8 cellular contexts compared by ENCODE assay signal in the genomic region with DNA sequence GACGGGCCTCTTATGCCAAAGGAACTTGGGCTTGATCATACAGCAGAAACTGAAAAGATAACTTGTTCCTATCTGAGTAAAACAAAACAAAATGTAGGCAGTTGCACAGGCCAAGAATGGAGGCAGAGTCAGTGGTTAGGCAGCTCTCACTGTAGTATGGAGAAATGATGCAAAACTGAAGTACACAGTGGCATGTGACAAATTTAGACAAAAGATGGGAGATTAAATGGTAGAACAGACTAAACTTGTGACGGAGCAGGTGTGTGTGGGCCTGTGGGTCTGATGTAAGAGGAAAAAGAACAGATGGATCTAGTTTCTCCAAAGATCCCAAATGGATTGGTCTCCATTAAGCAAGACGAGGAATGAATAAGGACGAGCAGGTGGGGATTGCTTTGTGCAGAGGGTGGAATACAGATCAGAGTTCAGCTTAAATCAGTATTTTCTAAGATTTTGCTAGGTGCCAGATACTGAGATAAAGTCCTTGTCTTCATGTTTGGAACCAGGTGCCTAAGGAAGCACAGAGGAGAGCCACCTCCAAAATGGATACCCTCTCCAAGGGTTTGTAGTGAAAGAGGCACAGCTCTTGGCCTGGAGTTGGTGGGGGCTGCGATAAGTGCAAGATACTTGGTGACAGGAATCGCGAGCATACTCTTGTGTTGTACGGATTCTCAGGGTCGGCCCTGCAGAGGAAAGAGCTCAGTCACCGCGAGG. TPM values are rescaled to one million over a fixed set of nuclear protein-coding genes. Genes with fewer than 3 reads are reported as not detected.
A peak's percentile ranks its signal among the peaks of the same experiment; 100 is the strongest.
DNase-seq lines count a peak whose midpoint lies in the region; ATAC-seq and TF ChIP-seq lines count a peak whose summit lies in the region.

No MANE protein-coding gene starts in this region.

- H3K27ac Mint-ChIP-seq in effector memory CD8-positive, alpha-beta T cell, result peak overlapping the region; percentile 95 to 98

- H3K4me3 ChIP-seq in GM08714 (ENCODE audit: low read length), result peak overlapping the region; percentile 76; the same call in 1 of the 2 replicates
- H3K4me3 ChIP-seq in GM23248, result peak overlapping the region; percentile 98
- peak overlapping the region; percentile 94 for H3K4me3 ChIP-seq in OCI-LY1 (ENCODE audit: low read depth, low read length, poor library complexity, severe bottlenecking)
- H3K4me3 ChIP-seq in osteoblast (ENCODE audit: insufficient read depth, low read length), result peak overlapping the region; percentile 97

- no peaks in the 10 kb centered on the region for H3K9me3 Mint-ChIP-seq in effector memory CD8-positive, alpha-beta T cell

- H3K4me3 Mint-ChIP-seq in effector memory CD8-positive, alpha-beta T cell, result peak overlapping the region; percentile 98 to 100

- no peak for DNase-seq in GM23248
- DNase-seq in effector memory CD8-positive, alpha-beta T cell, result no peak
- DNase-seq in osteoblast (ENCODE audit: insufficient read length, low spot score, missing footprints), result no peak
- DNase-seq in NCI-H82 treated with DMSO at 0.1 percent for 48 hours (lab: John Stamatoyannopoulos, UW; ENCODE audit: unreplicated experiment), result no peak
- DNase-seq in kidney glomerular epithelial cell (lab: John Stamatoyannopoulos, UW), result no peak

- no peaks in the 10 kb centered on the region for H3K27me3 Mint-ChIP-seq in effector memory CD8-positive, alpha-beta T cell

- WGBS in GM23248 (ENCODE audit: low coverage in 1 of 2, low lambda C conversion rate in 2 of 2, missing lambda C conversion rate in 2 of 2), 2 experiments, result 27 to 29% methylated on average over 11 of the region's 11 CpGs

- H2AFZ ChIP-seq in GM23248, result peak overlapping the region; percentile 93
- no peak overlapping the region; the same call in 1 of the 2 replicates for H2AFZ ChIP-seq in OCI-LY1 (ENCODE audit: low read length)
- H2AFZ ChIP-seq in osteoblast (ENCODE audit: low read length), result peak overlapping the region; percentile 97

- H3K9ac ChIP-seq in GM23248, result peak overlapping the region; percentile 91
- H3K9ac ChIP-seq in OCI-LY1 (ENCODE audit: low read length), result peak overlapping the region; percentile 79

- H3K36me3 ChIP-seq in GM23248 (ENCODE audit: low read depth) (no peaks in the 10 kb centered on the region), OCI-LY1 (ENCODE audit: insufficient read depth, low read length) (peaks cover 8% of the 10 kb centered on the region), osteoblast (ENCODE audit: insufficient read depth, low read length) (peaks cover under 1% of the 10 kb centered on the region)

- H3K4me1 Mint-ChIP-seq in effector memory CD8-positive, alpha-beta T cell (ENCODE audit: low read depth in 2 of 2), result peaks cover 26 to 41% of the 10 kb centered on the region in 2 donors

- H3K4me1 ChIP-seq in GM23248 (ENCODE audit: insufficient read depth) (peaks cover 27% of the 10 kb centered on the region), OCI-LY1 (ENCODE audit: insufficient read depth, low read length, severe bottlenecking) (peaks cover 39% of the 10 kb centered on the region), osteoblast (ENCODE audit: insufficient read depth, low read length) (peaks cover 10% of the 10 kb centered on the region)

- in situ Hi-C loops in GM23248 (cut with MboI), result no loop called here

- H3K4me2 ChIP-seq in GM23248 (ENCODE audit: unreplicated experiment) (peak overlapping the region; percentile 52), OCI-LY1 (ENCODE audit: low read length) (peak overlapping the region; percentile 77), osteoblast (ENCODE audit: insufficient read depth, low read length) (peak overlapping the region; percentile 85)

- TF ChIP-seq CTCF in OCI-LY1 (IDR thresholded peaks at IDR 0.05; ENCODE audit: low read length) (no peak), osteoblast (IDR thresholded peaks at IDR 0.05; ENCODE audit: extremely low read depth, low read depth, low read length) (no peak)

- H3F3A ChIP-seq in GM23248 (ENCODE audit: insufficient read depth) (peaks cover 14% of the 10 kb centered on the region), OCI-LY1 (ENCODE audit: insufficient read depth, low read length) (no peaks in the 10 kb centered on the region)

- H3K27ac ChIP-seq in GM23248 (no peak overlapping the region), OCI-LY1 (ENCODE audit: low read depth, low read length, poor library complexity, severe bottlenecking) (peak overlapping the region; percentile 67), osteoblast (ENCODE audit: low read depth, low read length) (peak overlapping the region; percentile 67)

- H3K9me3 ChIP-seq in GM23248 (ENCODE audit: low read depth) (no peaks in the 10 kb centered on the region), OCI-LY1 (ENCODE audit: low read length) (no peaks in the 10 kb centered on the region), osteoblast (ENCODE audit: low read depth, low read length) (no peaks in the 10 kb centered on the region)

- H4K20me1 ChIP-seq in GM23248 (ENCODE audit: insufficient read depth), result no peaks in the 10 kb centered on the region; the same call in 1 of the 2 replicates
- no peaks in the 10 kb centered on the region for H4K20me1 ChIP-seq in OCI-LY1 (ENCODE audit: insufficient read depth, low read length)
- H4K20me1 ChIP-seq in osteoblast (ENCODE audit: insufficient read depth, low read length), result no peaks in the 10 kb centered on the region

- H3K9me2 ChIP-seq in GM23248 (ENCODE audit: insufficient read depth), result no peaks in the 10 kb centered on the region
- H3K9me2 ChIP-seq in OCI-LY1 (ENCODE audit: low read depth, low read length), result no peaks in the 10 kb centered on the region

- H3K27me3 ChIP-seq in GM23248 (replicated peaks; ENCODE audit: insufficient read depth) (no peaks in the 10 kb centered on the region), OCI-LY1 (ENCODE audit: insufficient read depth, low read length) (no peaks in the 10 kb centered on the region), osteoblast (ENCODE audit: insufficient read depth, low read length) (no peaks in the 10 kb centered on the region)

- H3K79me2 ChIP-seq in GM23248 (ENCODE audit: insufficient read depth), result peaks cover 39% of the 10 kb centered on the region
- peaks cover 40% of the 10 kb centered on the region for H3K79me2 ChIP-seq in OCI-LY1 (ENCODE audit: insufficient read depth, low read length)
- peaks cover 43% of the 10 kb centered on the region for H3K79me2 ChIP-seq in osteoblast (ENCODE audit: insufficient read depth, low read length)

- H3K36me3 Mint-ChIP-seq in effector memory CD8-positive, alpha-beta T cell (ENCODE audit: insufficient read depth), result peaks cover 26% of the 10 kb centered on the region

- peak; percentile 18 for ATAC-seq in effector memory CD8-positive, alpha-beta T cell (replicated peaks)
- ATAC-seq in GM18858 (IDR thresholded peaks at IDR 0.05; ENCODE audit: unreplicated experiment), result no peak

RNA-seq across cellular contexts. Expression of gene DCP2, which starts 0.7 kb away (rescaled TPM):
- total RNA-seq in GM23248 (2014; rRNA removed; shearing (Covaris generic)), result 15.8 and 17.4 TPM in 2 replicates
- 8.1 and 13.5 TPM in 2 replicates for polyA plus RNA-seq in GM23248 (2016; fragmentation: Nextera tagmentation; extraction: Ambion mirVana)
- 27.9 and 31.5 TPM in 2 replicates for total RNA-seq in osteoblast

RNA-seq across cellular contexts. Expression of gene REEP5, which starts 53.8 kb away (rescaled TPM):
- 41.9 and 52.3 TPM in 2 replicates for total RNA-seq in GM23248 (2014; rRNA removed; shearing (Covaris generic))
- polyA plus RNA-seq in GM23248 (2016; fragmentation: Nextera tagmentation; extraction: Ambion mirVana), result 227 and 233 TPM in 2 replicates
- 37.3 and 38.0 TPM in 2 replicates for total RNA-seq in osteoblast
